24 cellular contexts compared by ENCODE assay signal in the genomic region with DNA sequence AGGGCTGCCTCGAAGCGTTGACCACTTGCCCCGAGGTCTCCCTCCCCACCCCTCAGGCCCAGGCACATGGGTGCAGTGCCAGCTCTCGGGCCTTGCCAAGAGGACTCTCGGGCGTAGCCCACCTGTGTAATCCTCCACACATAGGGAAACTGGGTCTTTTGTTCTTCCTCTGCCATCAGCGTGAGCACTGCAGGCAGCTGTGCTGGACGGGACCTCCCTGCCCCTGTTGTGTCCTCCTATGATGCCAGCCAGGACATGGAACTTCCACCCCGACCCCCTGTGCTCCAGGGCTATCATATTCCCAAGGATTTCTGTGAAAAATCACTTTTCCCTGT.
"Had no signal": no experiment of that assay in that cellular context is flagged by ENCODE, and none has a peak within 500 bp of the region (broad histone marks: within the 10 kb centered on the region; RNA-seq: fewer than 3 reads in every experiment).

No MANE protein-coding gene starts in this region.

- H3K27me3 Mint-ChIP-seq: effector memory CD8-positive, alpha-beta T cell; naive B cell; progenitor cell of endocrine pancreas; stimulated activated naive CD8-positive, alpha-beta T cell treated with anti-CD3 and anti-CD28 coated beads, Interleukin-15, amount 100 ng/mL, for 72 hours had no signal

- H3K36me3 Mint-ChIP-seq: activated naive CD4-positive, alpha-beta T cell treated with anti-CD3 and anti-CD28 coated beads, Interleukin-2, amount 50 U/mL, for 72 hours had no signal

- H3K27ac Mint-ChIP-seq: activated naive CD4-positive, alpha-beta T cell treated with anti-CD3 and anti-CD28 coated beads, Interleukin-2, amount 50 U/mL, for 72 hours; progenitor cell of endocrine pancreas; stimulated activated effector memory CD8-positive, alpha-beta T cell treated with anti-CD3 and anti-CD28 coated beads, Interleukin-12 subunit alpha, Interleukin-12 subunit beta, amount 100 ng/mL, for 72 hours had no signal

- H3K9me3 Mint-ChIP-seq: activated naive CD4-positive, alpha-beta T cell treated with anti-CD3 and anti-CD28 coated beads, Interleukin-2, amount 50 U/mL, for 72 hours; effector memory CD8-positive, alpha-beta T cell; neural crest cell; stimulated activated effector memory CD8-positive, alpha-beta T cell treated with anti-CD3 and anti-CD28 coated beads, Interleukin-12 subunit alpha, Interleukin-12 subunit beta, amount 100 ng/mL, for 72 hours; stimulated activated naive CD8-positive, alpha-beta T cell treated with anti-CD3 and anti-CD28 coated beads, Interleukin-15, amount 100 ng/mL, for 72 hours had no signal

- H3K36me3 ChIP-seq: right lobe of liver had no signal

- H3K9me3 ChIP-seq: esophagus squamous epithelium, gastroesophageal sphincter, lower lobe of right lung, mucosa of descending colon, right lobe of liver, tibial artery had no signal

- H3K4me3 Mint-ChIP-seq: effector memory CD8-positive, alpha-beta T cell; naive B cell; neural crest cell; stimulated activated effector memory CD8-positive, alpha-beta T cell treated with anti-CD3 and anti-CD28 coated beads, Interleukin-12 subunit alpha, Interleukin-12 subunit beta, amount 100 ng/mL, for 72 hours; stimulated activated naive CD8-positive, alpha-beta T cell treated with anti-CD3 and anti-CD28 coated beads, Interleukin-15, amount 100 ng/mL, for 72 hours had no signal

- H3K27me3 ChIP-seq: brain microvascular endothelial cell, gastroesophageal sphincter, right lobe of liver, tibial artery had no signal

- ATAC-seq: gastroesophageal sphincter, left colon, lower lobe of right lung, mucosa of descending colon, right lobe of liver had no signal

- DNase-seq: activated CD4-positive, alpha-beta T cell treated with anti-CD3 and anti-CD28 coated beads for 1 hour; activated CD4-positive, alpha-beta T cell treated with anti-CD3 and anti-CD28 coated beads, Interleukin-2, amount 50 U/mL, for 1 hour; activated T-cell treated with anti-CD3 and anti-CD28 coated beads, Interleukin-2, amount 50 U/mL, for 1 hour; brain microvascular endothelial cell; central memory CD4-positive, alpha-beta T cell; effector memory CD8-positive, alpha-beta T cell; esophagus squamous epithelium; hypothalamus; left colon; lower lobe of right lung; mesendoderm; mucosa of descending colon; naive B cell; small intestine; T-helper 1 cell; T-helper 9 cell; tibial artery had no signal

- H3K27ac ChIP-seq: brain microvascular endothelial cell, gastroesophageal sphincter, lower lobe of right lung, right lobe of liver, tibial artery had no signal

- H3K4me3 ChIP-seq: esophagus squamous epithelium, gastroesophageal sphincter, lower lobe of right lung, mucosa of descending colon, right lobe of liver, tibial artery had no signal

- H3K4me1 ChIP-seq: right lobe of liver had no signal
